In the genomic region with DNA sequence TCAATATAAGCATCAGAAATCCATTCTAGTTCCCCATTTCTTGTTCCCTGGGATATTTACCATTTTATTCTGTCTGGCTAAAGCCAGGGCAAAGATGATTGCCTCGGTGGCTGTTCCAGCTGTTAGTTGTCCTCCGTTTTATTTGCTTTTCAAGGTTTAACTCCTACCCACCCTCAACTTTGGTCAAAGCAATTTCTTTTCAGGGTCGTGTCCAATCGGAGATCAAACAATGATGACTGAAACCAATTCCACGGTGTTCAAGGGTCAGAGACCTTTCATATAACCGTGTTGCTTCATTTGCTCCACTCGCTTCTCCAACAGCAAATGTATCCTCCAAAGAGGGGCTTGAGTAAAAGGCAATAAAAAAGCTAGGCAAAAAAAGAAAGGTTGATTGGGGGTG, we compare ENCODE assay signal across 1 cellular context.
A peak's percentile ranks its signal among the peaks of the same experiment; 100 is the strongest.
TF ChIP-seq lines count a peak whose summit lies in the region.

No MANE protein-coding gene starts in this region.

TF ChIP-seq in HepG2, 621 proteins besides CTCF, POLR2A, EP300 and RAD21 (continued from another document and continues in another):
- TF ChIP-seq FOXP4 (CRISPR knock-in tag; IDR thresholded peaks at IDR 0.05) (0 out of 2 replicates have a peak, but pooled peaks have one; percentile 28), SOX6 (IDR thresholded peaks at IDR 0.05) (no peak), SOX6 (CRISPR knock-in tag; IDR thresholded peaks at IDR 0.05) (peak; percentile 58), ZNF446 (CRISPR knock-in tag; IDR thresholded peaks at IDR 0.05) (no peak), ZNF850 (CRISPR knock-in tag; conservative IDR thresholded peaks at IDR 0.05) (no peak), NR2F6 (IDR thresholded peaks at IDR 0.05) (peak; percentile 74), NR2F6 (CRISPR knock-in tag; IDR thresholded peaks at IDR 0.05) (peak; percentile 73; the same call in 1 of the 2 replicates), KMT2A (CRISPR knock-in tag; IDR thresholded peaks at IDR 0.05) (no peak; the same call in 1 of the 2 replicates), MAFK (conservative IDR thresholded peaks at IDR 0.05 in 1 of 2, IDR thresholded peaks at IDR 0.05 in 1 of 2; ENCODE audit: low read length in 2 of 2) (no peak), ADNP (CRISPR knock-in tag; IDR thresholded peaks at IDR 0.05) (no peak), HDAC1 (CRISPR knock-in tag; IDR thresholded peaks at IDR 0.05) (peak; percentile 36), NCOA2 (CRISPR knock-in tag; IDR thresholded peaks at IDR 0.05) (0 out of 2 replicates have a peak, but pooled peaks have one; percentile 20), SAP130 (CRISPR knock-in tag; IDR thresholded peaks at IDR 0.05; ENCODE audit: low read depth) (peak; percentile 53; the same call in 1 of the 2 replicates), ZNF143 (CRISPR knock-in tag; IDR thresholded peaks at IDR 0.05) (no peak), ZMAT3 (CRISPR knock-in tag; conservative IDR thresholded peaks at IDR 0.05) (no peak), ZNF550 (CRISPR knock-in tag; IDR thresholded peaks at IDR 0.05; ENCODE audit: borderline replicate concordance) (no peak), AHR (CRISPR knock-in tag; IDR thresholded peaks at IDR 0.05) (no peak), RNF219 (CRISPR knock-in tag; IDR thresholded peaks at IDR 0.05) (no peak), HNF4A (CRISPR knock-in tag; IDR thresholded peaks at IDR 0.05) (peak; percentile 72), RFX5 (IDR thresholded peaks at IDR 0.05; ENCODE audit: low read depth, low read length) (no peak), ISL2 (CRISPR knock-in tag; IDR thresholded peaks at IDR 0.05) (peak; percentile 64; the same call in 1 of the 2 replicates), SOX13 (IDR thresholded peaks at IDR 0.05) (no peak), SOX13 (CRISPR knock-in tag; conservative IDR thresholded peaks at IDR 0.05 in 1 of 2, IDR thresholded peaks at IDR 0.05 in 1 of 2) (peak in 1 of 2 experiments; percentile 66; a peak in 2 of 4 replicates), ZNF781 (CRISPR knock-in tag; IDR thresholded peaks at IDR 0.05; ENCODE audit: borderline replicate concordance, not compliant biosample characterization) (no peak), NR2F2 (IDR thresholded peaks at IDR 0.05; ENCODE audit: borderline replicate concordance, low read depth) (peak; percentile 75), NFIC (IDR thresholded peaks at IDR 0.05; ENCODE audit: low read length) (0 out of 2 replicates have a peak, but pooled peaks have one; percentile 46), MATR3 (CRISPR knock-in tag; IDR thresholded peaks at IDR 0.05) (no peak), TBL1XR1 (IDR thresholded peaks at IDR 0.05; ENCODE audit: borderline replicate concordance, low read length, partially characterized antibody) (peak; percentile 24), KDM6A (CRISPR knock-in tag; IDR thresholded peaks at IDR 0.05; ENCODE audit: low read depth) (0 out of 2 replicates have a peak, but pooled peaks have one; percentile 10), HDAC2 (CRISPR knock-in tag; IDR thresholded peaks at IDR 0.05) (peak; percentile 27; the same call in 1 of the 2 replicates), TCF7 (IDR thresholded peaks at IDR 0.05; ENCODE audit: low read depth) (peak; percentile 64), DNMT3B (CRISPR knock-in tag; conservative IDR thresholded peaks at IDR 0.05) (no peak), ZKSCAN5 (CRISPR knock-in tag; IDR thresholded peaks at IDR 0.05) (no peak), ZNF17 (CRISPR knock-in tag; IDR thresholded peaks at IDR 0.05) (no peak), ZFP62 (CRISPR knock-in tag; IDR thresholded peaks at IDR 0.05) (no peak), ZNF644 (CRISPR knock-in tag; IDR thresholded peaks at IDR 0.05; ENCODE audit: low read depth) (peak; percentile 22; the same call in 1 of the 2 replicates), NFRKB (IDR thresholded peaks at IDR 0.05) (no peak), SIN3A (IDR thresholded peaks at IDR 0.05; ENCODE audit: borderline replicate concordance, low read depth, low read length) (0 out of 2 replicates have a peak, but pooled peaks have one; percentile 39), TBX3 (IDR thresholded peaks at IDR 0.05; ENCODE audit: borderline replicate concordance) (no peak)
- TF ChIP-seq, protein P1, sequence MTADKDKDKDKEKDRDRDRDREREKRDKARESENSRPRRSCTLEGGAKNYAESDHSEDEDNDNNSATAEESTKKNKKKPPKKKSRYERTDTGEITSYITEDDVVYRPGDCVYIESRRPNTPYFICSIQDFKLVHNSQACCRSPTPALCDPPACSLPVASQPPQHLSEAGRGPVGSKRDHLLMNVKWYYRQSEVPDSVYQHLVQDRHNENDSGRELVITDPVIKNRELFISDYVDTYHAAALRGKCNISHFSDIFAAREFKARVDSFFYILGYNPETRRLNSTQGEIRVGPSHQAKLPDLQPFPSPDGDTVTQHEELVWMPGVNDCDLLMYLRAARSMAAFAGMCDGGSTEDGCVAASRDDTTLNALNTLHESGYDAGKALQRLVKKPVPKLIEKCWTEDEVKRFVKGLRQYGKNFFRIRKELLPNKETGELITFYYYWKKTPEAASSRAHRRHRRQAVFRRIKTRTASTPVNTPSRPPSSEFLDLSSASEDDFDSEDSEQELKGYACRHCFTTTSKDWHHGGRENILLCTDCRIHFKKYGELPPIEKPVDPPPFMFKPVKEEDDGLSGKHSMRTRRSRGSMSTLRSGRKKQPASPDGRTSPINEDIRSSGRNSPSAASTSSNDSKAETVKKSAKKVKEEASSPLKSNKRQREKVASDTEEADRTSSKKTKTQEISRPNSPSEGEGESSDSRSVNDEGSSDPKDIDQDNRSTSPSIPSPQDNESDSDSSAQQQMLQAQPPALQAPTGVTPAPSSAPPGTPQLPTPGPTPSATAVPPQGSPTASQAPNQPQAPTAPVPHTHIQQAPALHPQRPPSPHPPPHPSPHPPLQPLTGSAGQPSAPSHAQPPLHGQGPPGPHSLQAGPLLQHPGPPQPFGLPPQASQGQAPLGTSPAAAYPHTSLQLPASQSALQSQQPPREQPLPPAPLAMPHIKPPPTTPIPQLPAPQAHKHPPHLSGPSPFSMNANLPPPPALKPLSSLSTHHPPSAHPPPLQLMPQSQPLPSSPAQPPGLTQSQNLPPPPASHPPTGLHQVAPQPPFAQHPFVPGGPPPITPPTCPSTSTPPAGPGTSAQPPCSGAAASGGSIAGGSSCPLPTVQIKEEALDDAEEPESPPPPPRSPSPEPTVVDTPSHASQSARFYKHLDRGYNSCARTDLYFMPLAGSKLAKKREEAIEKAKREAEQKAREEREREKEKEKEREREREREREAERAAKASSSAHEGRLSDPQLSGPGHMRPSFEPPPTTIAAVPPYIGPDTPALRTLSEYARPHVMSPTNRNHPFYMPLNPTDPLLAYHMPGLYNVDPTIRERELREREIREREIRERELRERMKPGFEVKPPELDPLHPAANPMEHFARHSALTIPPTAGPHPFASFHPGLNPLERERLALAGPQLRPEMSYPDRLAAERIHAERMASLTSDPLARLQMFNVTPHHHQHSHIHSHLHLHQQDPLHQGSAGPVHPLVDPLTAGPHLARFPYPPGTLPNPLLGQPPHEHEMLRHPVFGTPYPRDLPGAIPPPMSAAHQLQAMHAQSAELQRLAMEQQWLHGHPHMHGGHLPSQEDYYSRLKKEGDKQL (CRISPR knock-in tag; IDR thresholded peaks at IDR 0.05; ENCODE audit: low read depth), result peak; percentile 41; the same call in 1 of the 2 replicates
- TF ChIP-seq, protein P2, sequence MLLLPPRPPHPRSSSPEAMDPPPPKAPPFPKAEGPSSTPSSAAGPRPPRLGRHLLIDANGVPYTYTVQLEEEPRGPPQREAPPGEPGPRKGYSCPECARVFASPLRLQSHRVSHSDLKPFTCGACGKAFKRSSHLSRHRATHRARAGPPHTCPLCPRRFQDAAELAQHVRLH (CRISPR knock-in tag; IDR thresholded peaks at IDR 0.05; ENCODE audit: borderline replicate concordance, low read depth), result no peak
- TF ChIP-seq, protein P3, sequence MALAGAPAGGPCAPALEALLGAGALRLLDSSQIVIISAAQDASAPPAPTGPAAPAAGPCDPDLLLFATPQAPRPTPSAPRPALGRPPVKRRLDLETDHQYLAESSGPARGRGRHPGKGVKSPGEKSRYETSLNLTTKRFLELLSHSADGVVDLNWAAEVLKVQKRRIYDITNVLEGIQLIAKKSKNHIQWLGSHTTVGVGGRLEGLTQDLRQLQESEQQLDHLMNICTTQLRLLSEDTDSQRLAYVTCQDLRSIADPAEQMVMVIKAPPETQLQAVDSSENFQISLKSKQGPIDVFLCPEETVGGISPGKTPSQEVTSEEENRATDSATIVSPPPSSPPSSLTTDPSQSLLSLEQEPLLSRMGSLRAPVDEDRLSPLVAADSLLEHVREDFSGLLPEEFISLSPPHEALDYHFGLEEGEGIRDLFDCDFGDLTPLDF (CRISPR knock-in tag; IDR thresholded peaks at IDR 0.05), result no peak
- TF ChIP-seq, protein P4, sequence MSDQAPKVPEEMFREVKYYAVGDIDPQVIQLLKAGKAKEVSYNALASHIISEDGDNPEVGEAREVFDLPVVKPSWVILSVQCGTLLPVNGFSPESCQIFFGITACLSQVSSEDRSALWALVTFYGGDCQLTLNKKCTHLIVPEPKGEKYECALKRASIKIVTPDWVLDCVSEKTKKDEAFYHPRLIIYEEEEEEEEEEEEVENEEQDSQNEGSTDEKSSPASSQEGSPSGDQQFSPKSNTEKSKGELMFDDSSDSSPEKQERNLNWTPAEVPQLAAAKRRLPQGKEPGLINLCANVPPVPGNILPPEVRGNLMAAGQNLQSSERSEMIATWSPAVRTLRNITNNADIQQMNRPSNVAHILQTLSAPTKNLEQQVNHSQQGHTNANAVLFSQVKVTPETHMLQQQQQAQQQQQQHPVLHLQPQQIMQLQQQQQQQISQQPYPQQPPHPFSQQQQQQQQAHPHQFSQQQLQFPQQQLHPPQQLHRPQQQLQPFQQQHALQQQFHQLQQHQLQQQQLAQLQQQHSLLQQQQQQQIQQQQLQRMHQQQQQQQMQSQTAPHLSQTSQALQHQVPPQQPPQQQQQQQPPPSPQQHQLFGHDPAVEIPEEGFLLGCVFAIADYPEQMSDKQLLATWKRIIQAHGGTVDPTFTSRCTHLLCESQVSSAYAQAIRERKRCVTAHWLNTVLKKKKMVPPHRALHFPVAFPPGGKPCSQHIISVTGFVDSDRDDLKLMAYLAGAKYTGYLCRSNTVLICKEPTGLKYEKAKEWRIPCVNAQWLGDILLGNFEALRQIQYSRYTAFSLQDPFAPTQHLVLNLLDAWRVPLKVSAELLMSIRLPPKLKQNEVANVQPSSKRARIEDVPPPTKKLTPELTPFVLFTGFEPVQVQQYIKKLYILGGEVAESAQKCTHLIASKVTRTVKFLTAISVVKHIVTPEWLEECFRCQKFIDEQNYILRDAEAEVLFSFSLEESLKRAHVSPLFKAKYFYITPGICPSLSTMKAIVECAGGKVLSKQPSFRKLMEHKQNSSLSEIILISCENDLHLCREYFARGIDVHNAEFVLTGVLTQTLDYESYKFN (CRISPR knock-in tag; conservative IDR thresholded peaks at IDR 0.05), result peak; percentile 76
- TF ChIP-seq, protein P5, sequence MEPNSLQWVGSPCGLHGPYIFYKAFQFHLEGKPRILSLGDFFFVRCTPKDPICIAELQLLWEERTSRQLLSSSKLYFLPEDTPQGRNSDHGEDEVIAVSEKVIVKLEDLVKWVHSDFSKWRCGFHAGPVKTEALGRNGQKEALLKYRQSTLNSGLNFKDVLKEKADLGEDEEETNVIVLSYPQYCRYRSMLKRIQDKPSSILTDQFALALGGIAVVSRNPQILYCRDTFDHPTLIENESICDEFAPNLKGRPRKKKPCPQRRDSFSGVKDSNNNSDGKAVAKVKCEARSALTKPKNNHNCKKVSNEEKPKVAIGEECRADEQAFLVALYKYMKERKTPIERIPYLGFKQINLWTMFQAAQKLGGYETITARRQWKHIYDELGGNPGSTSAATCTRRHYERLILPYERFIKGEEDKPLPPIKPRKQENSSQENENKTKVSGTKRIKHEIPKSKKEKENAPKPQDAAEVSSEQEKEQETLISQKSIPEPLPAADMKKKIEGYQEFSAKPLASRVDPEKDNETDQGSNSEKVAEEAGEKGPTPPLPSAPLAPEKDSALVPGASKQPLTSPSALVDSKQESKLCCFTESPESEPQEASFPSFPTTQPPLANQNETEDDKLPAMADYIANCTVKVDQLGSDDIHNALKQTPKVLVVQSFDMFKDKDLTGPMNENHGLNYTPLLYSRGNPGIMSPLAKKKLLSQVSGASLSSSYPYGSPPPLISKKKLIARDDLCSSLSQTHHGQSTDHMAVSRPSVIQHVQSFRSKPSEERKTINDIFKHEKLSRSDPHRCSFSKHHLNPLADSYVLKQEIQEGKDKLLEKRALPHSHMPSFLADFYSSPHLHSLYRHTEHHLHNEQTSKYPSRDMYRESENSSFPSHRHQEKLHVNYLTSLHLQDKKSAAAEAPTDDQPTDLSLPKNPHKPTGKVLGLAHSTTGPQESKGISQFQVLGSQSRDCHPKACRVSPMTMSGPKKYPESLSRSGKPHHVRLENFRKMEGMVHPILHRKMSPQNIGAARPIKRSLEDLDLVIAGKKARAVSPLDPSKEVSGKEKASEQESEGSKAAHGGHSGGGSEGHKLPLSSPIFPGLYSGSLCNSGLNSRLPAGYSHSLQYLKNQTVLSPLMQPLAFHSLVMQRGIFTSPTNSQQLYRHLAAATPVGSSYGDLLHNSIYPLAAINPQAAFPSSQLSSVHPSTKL (CRISPR knock-in tag; IDR thresholded peaks at IDR 0.05), result peak; percentile 83
- TF ChIP-seq, protein P6, sequence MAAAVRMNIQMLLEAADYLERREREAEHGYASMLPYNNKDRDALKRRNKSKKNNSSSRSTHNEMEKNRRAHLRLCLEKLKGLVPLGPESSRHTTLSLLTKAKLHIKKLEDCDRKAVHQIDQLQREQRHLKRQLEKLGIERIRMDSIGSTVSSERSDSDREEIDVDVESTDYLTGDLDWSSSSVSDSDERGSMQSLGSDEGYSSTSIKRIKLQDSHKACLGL (CRISPR knock-in tag; IDR thresholded peaks at IDR 0.05), result no peak
